ENCODE assay signal across 12 cellular contexts in the genomic region with DNA sequence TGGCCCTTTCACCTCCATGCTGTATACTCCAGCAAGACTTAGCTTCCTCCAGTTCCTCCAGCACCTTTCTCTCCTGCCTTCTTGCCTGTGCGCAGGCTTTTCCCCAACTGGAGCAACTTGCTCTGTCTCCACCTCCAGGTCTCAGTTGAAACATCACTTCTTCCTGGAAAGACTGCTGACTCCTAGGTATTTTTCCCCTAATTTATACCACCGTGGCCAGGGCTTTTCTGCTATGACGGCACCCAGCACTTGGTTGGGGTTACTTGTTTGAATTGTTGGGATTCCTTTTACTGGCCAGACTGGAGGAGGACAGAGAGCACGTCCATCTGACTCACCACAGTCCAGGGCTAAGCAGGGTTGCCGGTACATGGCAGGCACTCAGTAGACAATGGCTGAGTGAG.
DNase-seq lines count a peak whose midpoint lies in the region; ATAC-seq, FAIRE-seq and TF ChIP-seq lines count a peak whose summit lies in the region.
"Had no signal": no experiment of that assay in that cellular context is flagged by ENCODE, and none has a peak within 500 bp of the region (broad histone marks: within the 10 kb centered on the region; RNA-seq: fewer than 3 reads in every experiment).

No MANE protein-coding gene starts in this region.

- ATAC-seq in HG03469 (IDR thresholded peaks at IDR 0.05; ENCODE audit: unreplicated experiment) (no peak), GM21526 (IDR thresholded peaks at IDR 0.05; ENCODE audit: low FRiP score, unreplicated experiment) (no peak), GM18520 (IDR thresholded peaks at IDR 0.05; ENCODE audit: unreplicated experiment) (no peak)

- H3K4me3 Mint-ChIP-seq in progenitor cell of endocrine pancreas (ENCODE audit: low read depth): no peak overlapping the region

- H3K27me3 Mint-ChIP-seq in progenitor cell of endocrine pancreas: peaks cover 5% of the 10 kb centered on the region

- H3K27ac Mint-ChIP-seq in progenitor cell of endocrine pancreas: peak overlapping the region; percentile 1

- TF ChIP-seq CTCF in progenitor cell of endocrine pancreas (IDR thresholded peaks at IDR 0.05; ENCODE audit: unreplicated experiment): no peak

- DNase-seq in GM04504 (ENCODE audit: low read depth) (peak; percentile 15), RCC 7860 (ENCODE audit: low spot score) (peak; percentile 100), fibroblast of gingiva (ENCODE audit: low read depth) (peak; percentile 16), progenitor cell of endocrine pancreas (ENCODE audit: low spot score, unreplicated experiment) (no peak)
- DNase-seq in activated naive CD4-positive, alpha-beta T cell treated with Interleukin-2 at 50 U/mL for 16 hours: no peak
- DNase-seq: cortex of kidney; DND-41; small intestine; stimulated activated CD8-positive, alpha-beta memory T cell treated with anti-CD3 and anti-CD28 coated beads, Interleukin-4, amount 100 ng/mL, for 48 hours had no signal

- peak; percentile 99 for FAIRE-seq in RCC 7860 (lab: Jason Lieb, UNC)
- FAIRE-seq: small intestine had no signal

- peaks cover 20% of the 10 kb centered on the region for H3K4me1 Mint-ChIP-seq in progenitor cell of endocrine pancreas (ENCODE audit: low read depth)

- no peaks in the 10 kb centered on the region for H3K9me3 Mint-ChIP-seq in progenitor cell of endocrine pancreas (ENCODE audit: low read depth)

- H3K36me3 Mint-ChIP-seq in progenitor cell of endocrine pancreas (ENCODE audit: insufficient read depth): no peaks in the 10 kb centered on the region

Comparison
In these comparisons a context has a peak if more than half of its experiments do, and no peak if none do; other contexts are left out.
1. DNase-seq: peak in GM04504 (single experiment), RCC 7860 (single experiment) and fibroblast of gingiva (single experiment); none in progenitor cell of endocrine pancreas (single experiment) and activated naive CD4-positive, alpha-beta T cell treated with Interleukin-2 at 50 U/mL for 16 hours (single experiment).